In genomic region chr1:36576118-36576517, GRCh38 we compare ENCODE assay signal across 8 cellular contexts.
DNase-seq lines count a peak whose midpoint lies in the region; ATAC-seq, FAIRE-seq and TF ChIP-seq lines count a peak whose summit lies in the region.
"Had no signal": no experiment of that assay in that cellular context is flagged by ENCODE, and none has a peak within 500 bp of the region (broad histone marks: within the 10 kb centered on the region; RNA-seq: fewer than 3 reads in every experiment).

No MANE protein-coding gene starts in this region.

- H3K9me1 ChIP-seq in K562 (ENCODE audit: control insufficient read depth, insufficient read depth, low read length): no peaks in the 10 kb centered on the region

- H3K4me3 ChIP-seq in MM.1S (ENCODE audit: low read length) (no peak overlapping the region), K562 (no peak overlapping the region), kidney (ENCODE audit: low read length in 2 of 2) (no peak overlapping the region)

- 0% methylated on average over 6 of the region's 7 CpGs for WGBS in K562 (ENCODE audit: insufficient coverage, low coverage, missing lambda C conversion rate)

- no peak for TF ChIP-seq EP300 in K562 (IDR thresholded peaks at IDR 0.05; ENCODE audit: low read length)

- H3F3A ChIP-seq in MM.1S (ENCODE audit: insufficient read depth, low read length): no peaks in the 10 kb centered on the region

- H3K9me2 ChIP-seq in MM.1S (replicated peaks; ENCODE audit: insufficient read depth, low read length): no peaks in the 10 kb centered on the region

- intact Hi-C loops in K562 (cut with micrococcal nuclease): loop anchor here (2.0 to 10.0 kb wide), 2 partner anchors 127 to 749 kb away; no protein-coding TSS in a partner anchor
- intact Hi-C loops in kidney (cut with DNase I): no loop called here

- CTCF ChIA-PET in K562 (lab: Yijun Ruan, JAX; ENCODE audit: low intra/inter-chr PET ratio): interaction anchor here (0.7 kb wide), 1 partner anchor 748 kb away, joined by 4 read pairs; no protein-coding TSS in a partner anchor

- H3K36me3 ChIP-seq in MM.1S (replicated peaks; ENCODE audit: insufficient read depth, low read length) (no peaks in the 10 kb centered on the region), K562 (ENCODE audit: control insufficient read depth, insufficient read depth, low read length) (no peaks in the 10 kb centered on the region), kidney (ENCODE audit: control insufficient read depth in 1 of 2, insufficient read depth in 2 of 2, low read length in 2 of 2) (no peaks in the 10 kb centered on the region)

- FAIRE-seq in K562 (lab: Jason Lieb, UNC) (peak; percentile 97), kidney (lab: Jason Lieb, UNC) (no peak)

- peaks cover 72% of the 10 kb centered on the region for H3K27me3 ChIP-seq in MM.1S (replicated peaks; ENCODE audit: insufficient read depth, low read length)
- peaks cover 13 to 44% of the 10 kb centered on the region in 2 experiments for H3K27me3 ChIP-seq in K562 (ENCODE audit: control insufficient read depth in 2 of 2, insufficient read depth in 2 of 2, low read length in 2 of 2)

- H4K20me1 ChIP-seq in MM.1S (ENCODE audit: insufficient read depth, low read length) (no peaks in the 10 kb centered on the region), K562 (replicated peaks; ENCODE audit: control insufficient read depth, insufficient read depth, low read length) (peaks cover 9% of the 10 kb centered on the region; the same call in 1 of the 2 replicates)

- H3K9ac ChIP-seq in MM.1S (ENCODE audit: low read length) (no peak overlapping the region), K562 (ENCODE audit: insufficient read depth in 1 of 2, low read depth in 2 of 2, low read length in 2 of 2) (no peak overlapping the region), kidney (ENCODE audit: low read length in 2 of 2) (no peak overlapping the region)

- DNase-seq in GM03348 (ENCODE audit: low spot score) (peak; percentile 87), MM.1S (no peak), T-helper 22 cell (ENCODE audit: low read depth) (peak; percentile 4), K562 (ENCODE audit: extremely low read depth in 1 of 4, low spot score in 3 of 4) (peak; percentile 77 to 88 (median 86)), kidney (no peak)
- DNase-seq in stimulated activated CD4-positive, alpha-beta T cell treated with anti-CD3 and anti-CD28 coated beads, Interleukin-4, amount 100 ng/mL, for 24 hours: peak; percentile 59

- H3K79me2 ChIP-seq in MM.1S (ENCODE audit: low read length) (no peaks in the 10 kb centered on the region), K562 (ENCODE audit: control insufficient read depth, insufficient read depth, low read length) (no peaks in the 10 kb centered on the region)

- H3K9me3 ChIP-seq in MM.1S (replicated peaks; ENCODE audit: insufficient read depth, low read length) (no peaks in the 10 kb centered on the region), K562 (replicated peaks; ENCODE audit: control insufficient read depth, insufficient read depth, low read depth, low read length) (no peaks in the 10 kb centered on the region), kidney (ENCODE audit: control insufficient read depth in 1 of 2, low read length in 2 of 2) (no peaks in the 10 kb centered on the region)

- no peak for TF ChIP-seq POLR2A in K562 (conservative IDR thresholded peaks at IDR 0.05)

- BruUV-seq in K562 (replicated peaks; lab: Mats Ljungman, UMichigan): no TSS peak

- H2AFZ ChIP-seq in MM.1S (ENCODE audit: low read length) (no peak overlapping the region), K562 (ENCODE audit: low read depth, low read length) (no peak overlapping the region)

- TF ChIP-seq RAD21 in K562 (CRISPR knock-in tag; conservative IDR thresholded peaks at IDR 0.05 in 1 of 2, IDR thresholded peaks at IDR 0.05 in 1 of 2): peak; percentile 54 to 87; a peak in 3 of 4 replicates

- H3K27ac ChIP-seq in MM.1S (ENCODE audit: low read length): no peak overlapping the region
- H3K27ac ChIP-seq in K562 (ENCODE audit: extremely low read depth, low read depth, low read length): no peak overlapping the region
- H3K27ac ChIP-seq in kidney (ENCODE audit: low read depth in 2 of 2, low read length in 2 of 2): no peak overlapping the region
- H3K27ac ChIP-seq: epithelial cell of prostate had no signal

- H3K4me1 ChIP-seq in MM.1S (ENCODE audit: low read length) (no peaks in the 10 kb centered on the region), K562 (replicated peaks in 1 of 2; ENCODE audit: control insufficient read depth in 2 of 2, insufficient read depth in 2 of 2, low read length in 2 of 2) (peaks cover 0 to 3% of the 10 kb centered on the region in 2 experiments; a peak in 2 of 5 replicates), kidney (ENCODE audit: control insufficient read depth in 1 of 2, insufficient read depth in 1 of 2, low read depth in 1 of 2, low read length in 2 of 2) (no peaks in the 10 kb centered on the region)

- in situ Hi-C loops in K562 (cut with MboI): no loop called here

- peak; percentile 98 for ATAC-seq in K562
- no peak for ATAC-seq in GM18511 (IDR thresholded peaks at IDR 0.05; ENCODE audit: unreplicated experiment)

- peak; percentile 61 for TF ChIP-seq CTCF in MM.1S (IDR thresholded peaks at IDR 0.05; ENCODE audit: low read length)
- TF ChIP-seq CTCF in K562 (IDR thresholded peaks at IDR 0.05 in 2 of 3, conservative IDR thresholded peaks at IDR 0.05 in 1 of 3; ENCODE audit: insufficient read depth in 2 of 3, low read depth in 1 of 3, low read length in 3 of 3): peak; percentile 90 to 94 (median 93)
- TF ChIP-seq CTCF in kidney (IDR thresholded peaks at IDR 0.05; ENCODE audit: borderline replicate concordance, extremely low read depth, insufficient read depth): peak; percentile 78

- H3K4me2 ChIP-seq in MM.1S (ENCODE audit: low read depth, low read length) (no peak overlapping the region), K562 (ENCODE audit: insufficient read depth, low read length) (no peak overlapping the region)

- POLR2A ChIA-PET in K562 (lab: Yijun Ruan, JAX): interaction anchor here (0.6 to 1.1 kb wide), 6 partner anchors 12 to 481 kb away, joined by 3 to 4 read pairs (median 3); no protein-coding TSS in a partner anchor

TF ChIP-seq in K562, 482 proteins besides CTCF, POLR2A, EP300 and RAD21 (continues in another document):
- TF ChIP-seq ZNF232 (CRISPR knock-in tag; IDR thresholded peaks at IDR 0.05): 0 out of 2 replicates have a peak, but pooled peaks have one; percentile 53
- no peak for TF ChIP-seq ZNF583 (CRISPR knock-in tag; IDR thresholded peaks at IDR 0.05)
- TF ChIP-seq RNF219 (CRISPR knock-in tag; IDR thresholded peaks at IDR 0.05): no peak
- TF ChIP-seq ZNF140 (CRISPR knock-in tag; IDR thresholded peaks at IDR 0.05): no peak

Comparison
In these comparisons a context has a peak if more than half of its experiments do, and no peak if none do; other contexts are left out.
1. DNase-seq: peak in GM03348 (single experiment), T-helper 22 cell (single experiment), K562 (4 of 4) and stimulated activated CD4-positive, alpha-beta T cell treated with anti-CD3 and anti-CD28 coated beads, Interleukin-4, amount 100 ng/mL, for 24 hours (single experiment); none in MM.1S (single experiment) and kidney (single experiment).
2. Peak in every context shown above with its lines, with median percentiles within 50 percentile points of each other: CTCF ChIP-seq.